27 cellular contexts compared by ENCODE assay signal in the genomic region with DNA sequence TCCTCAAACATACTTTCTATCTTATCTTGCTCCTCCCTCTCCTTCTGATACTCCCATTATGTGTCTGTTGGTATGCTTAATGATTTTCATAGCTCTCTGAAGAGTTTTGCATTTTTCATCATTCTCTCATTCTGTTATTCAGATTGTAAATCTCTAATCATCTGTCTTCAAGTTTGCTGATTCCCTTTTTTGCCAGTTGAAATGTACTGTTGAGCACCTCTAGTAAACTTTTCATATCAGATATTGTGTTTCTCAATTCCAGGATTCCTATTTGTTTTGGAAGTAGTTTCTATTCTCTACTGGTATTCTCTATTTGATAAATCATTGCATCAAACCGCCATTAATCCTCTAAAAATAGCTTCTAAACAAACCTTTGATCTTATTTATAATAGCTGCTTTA.
"Had no signal": no experiment of that assay in that cellular context is flagged by ENCODE, and none has a peak within 500 bp of the region (broad histone marks: within the 10 kb centered on the region; RNA-seq: fewer than 3 reads in every experiment).

No MANE protein-coding gene starts in this region.

- DNase-seq: stimulated activated CD4-positive, alpha-beta T cell treated with anti-CD3 and anti-CD28 coated beads, Interleukin-2, amount 100 ng/mL, for 48 hours; stimulated activated CD4-positive, alpha-beta T cell treated with anti-CD3 and anti-CD28 coated beads, Interleukin-4, amount 100 ng/mL, for 1 hour; stimulated activated CD4-positive, alpha-beta T cell treated with anti-CD3 and anti-CD28 coated beads, Interleukin-4, amount 100 ng/mL, for 24 hours; stimulated activated CD4-positive, alpha-beta T cell treated with anti-CD3 and anti-CD28 coated beads, Interleukin-4, amount 100 ng/mL, for 4 hours; stimulated activated CD8-positive, alpha-beta memory T cell treated with anti-CD3 and anti-CD28 coated beads, Interleukin-4, amount 100 ng/mL, for 48 hours; stimulated activated naive B cell treated with anti-CD40 and anti-IgM and Interleukin-4, amounts not matched to agents 10 μg/mL and 1 μg/mL and 100 μg/mL, for 72 hours; stimulated activated naive CD4-positive, alpha-beta T cell; stimulated activated naive CD4-positive, alpha-beta T cell treated with Interleukin-2 at 50 U/mL for 16 hours; stimulated activated naive CD8-positive, alpha-beta T cell treated with anti-CD3 and anti-CD28 coated beads, Interleukin-15, amount 100 ng/mL, for 72 hours; stimulated activated naive CD8-positive, alpha-beta T cell treated with anti-CD3 and anti-CD28 coated beads, Interleukin-15, Interleukin-2, amounts not matched to agents 100 U/mL and 50 U/mL, for 24 hours; stomach; substantia nigra; testis; thyroid gland; tibial artery; transverse colon; trophoblast cell; upper lobe of left lung; upper lobe of right lung; uterus had no signal

- FAIRE-seq: urothelium cell line had no signal

- H3K4me1 ChIP-seq: stomach, suprapubic skin, testis, thyroid gland, tibial artery, tibial nerve, transverse colon, upper lobe of left lung, upper lobe of right lung, uterus, vagina had no signal

- H3K9me3 ChIP-seq: testis, thyroid gland, vagina had no signal

- H3K4me3 ChIP-seq: stomach, suprapubic skin, testis, thoracic aorta, thyroid gland, tibial artery, tibial nerve, transverse colon, upper lobe of left lung, upper lobe of right lung, uterus, vagina had no signal

- H3K27me3 ChIP-seq: stomach, suprapubic skin, testis, thyroid gland, tibial artery, tibial nerve, transverse colon, upper lobe of left lung, upper lobe of right lung, uterus, vagina had no signal

- H3K36me3 ChIP-seq: stomach, suprapubic skin, thoracic aorta, thyroid gland, tibial artery, tibial nerve, transverse colon, upper lobe of left lung, upper lobe of right lung, uterus, vagina had no signal

- ATAC-seq: stimulated activated effector memory CD8-positive, alpha-beta T cell treated with anti-CD3 and anti-CD28 coated beads, Interleukin-12 subunit alpha, Interleukin-12 subunit beta, amount 100 ng/mL, for 72 hours; stimulated activated memory B cell treated with anti-CD40 and anti-IgM and Interleukin-4, amounts not matched to agents 10 μg/mL and 1 μg/mL and 100 μg/mL, for 72 hours; stimulated activated naive B cell treated with anti-CD40 and anti-IgM and Interleukin-4, amounts not matched to agents 10 μg/mL and 1 μg/mL and 100 μg/mL, for 72 hours; stimulated activated naive CD8-positive, alpha-beta T cell treated with anti-CD3 and anti-CD28 coated beads, Interleukin-15, amount 100 ng/mL, for 72 hours; stimulated activated naive CD8-positive, alpha-beta T cell treated with anti-CD3 and anti-CD28 coated beads, Interleukin-15, Interleukin-2, amounts not matched to agents 100 U/mL and 50 U/mL, for 24 hours; upper lobe of right lung had no signal

- H3K27ac ChIP-seq: stomach, suprapubic skin, testis, thoracic aorta, thyroid gland, tibial artery, tibial nerve, transverse colon, upper lobe of left lung, upper lobe of right lung, uterus, vagina had no signal
